1 cellular context compared by ENCODE assay signal in the genomic region with DNA sequence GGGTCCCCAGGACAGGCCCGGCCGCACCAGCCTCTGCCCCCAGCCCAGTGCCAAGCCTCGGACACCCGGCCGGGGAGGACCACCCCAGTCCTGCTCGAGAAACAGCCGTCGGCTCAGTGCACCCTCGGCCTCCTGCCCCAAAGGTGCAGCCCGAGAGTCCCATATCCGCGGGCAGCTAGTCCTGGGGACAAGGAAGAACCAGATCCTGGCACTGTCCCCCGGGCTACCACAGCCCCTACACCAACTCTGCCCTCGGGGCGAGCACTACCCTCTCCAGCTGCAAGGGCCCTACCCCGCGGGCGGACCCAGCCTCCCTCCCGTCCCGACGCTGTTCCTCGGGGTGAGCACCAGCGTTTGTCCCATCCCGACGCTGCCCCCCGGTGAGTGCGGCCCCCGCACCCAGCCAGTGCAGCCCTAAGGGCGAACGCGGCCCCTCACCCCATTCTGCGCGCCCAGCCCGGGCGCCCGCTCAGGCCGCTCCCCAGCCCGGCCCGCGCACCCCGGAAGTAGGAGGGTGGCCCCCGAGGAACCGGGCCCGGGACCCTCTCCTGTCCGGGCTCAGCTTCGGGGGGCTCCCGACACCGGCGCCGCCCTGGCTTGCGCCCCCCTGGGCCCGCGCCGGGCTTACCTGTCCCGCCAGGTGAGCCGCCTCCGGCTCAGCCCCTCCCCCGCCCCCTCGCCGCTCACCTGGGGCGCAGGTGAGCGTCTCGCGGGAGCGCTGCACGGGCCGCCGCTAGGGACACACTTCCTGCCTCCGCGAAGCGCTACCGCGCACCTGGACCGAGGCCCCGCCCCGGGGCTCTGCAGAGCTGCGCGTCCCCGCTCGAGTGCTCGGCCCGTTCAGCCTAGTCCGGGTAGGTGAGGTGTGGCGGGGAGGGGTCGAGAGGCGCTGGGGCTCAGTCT.
TF ChIP-seq lines count a peak whose summit lies in the region.

A gene with protein sequence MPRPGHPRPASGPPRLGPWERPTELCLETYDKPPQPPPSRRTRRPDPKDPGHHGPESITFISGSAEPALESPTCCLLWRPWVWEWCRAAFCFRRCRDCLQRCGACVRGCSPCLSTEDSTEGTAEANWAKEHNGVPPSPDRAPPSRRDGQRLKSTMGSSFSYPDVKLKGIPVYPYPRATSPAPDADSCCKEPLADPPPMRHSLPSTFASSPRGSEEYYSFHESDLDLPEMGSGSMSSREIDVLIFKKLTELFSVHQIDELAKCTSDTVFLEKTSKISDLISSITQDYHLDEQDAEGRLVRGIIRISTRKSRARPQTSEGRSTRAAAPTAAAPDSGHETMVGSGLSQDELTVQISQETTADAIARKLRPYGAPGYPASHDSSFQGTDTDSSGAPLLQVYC (minus strand): TSS at position 747 of the 903 bp plus-strand sequence. CDS start 8,088 bp downstream, outside the sequence.

TF ChIP-seq in H1, 55 proteins besides CTCF, POLR2A, EP300 and RAD21 (continued from another document):
- TF ChIP-seq SAP30 (IDR thresholded peaks at IDR 0.05; ENCODE audit: insufficient read depth, insufficient replicate concordance, low read length) (no peak), E2F6 (IDR thresholded peaks at IDR 0.05) (no peak), CHD2 (IDR thresholded peaks at IDR 0.05; ENCODE audit: low read length) (peak; percentile 96), BRCA1 (IDR thresholded peaks at IDR 0.05; ENCODE audit: low read depth, low read length) (peak; percentile 81), SIN3A (conservative IDR thresholded peaks at IDR 0.05 in 1 of 2, IDR thresholded peaks at IDR 0.05 in 1 of 2; ENCODE audit: low read depth in 1 of 2, low read length in 2 of 2) (peak in 1 of 2 experiments; percentile 93; a peak in 3 of 4 replicates), NANOG (IDR thresholded peaks at IDR 0.05; ENCODE audit: insufficient read depth, low read depth, low read length, poor library complexity, severe bottlenecking) (no peak), ASH2L (IDR thresholded peaks at IDR 0.05; ENCODE audit: low read length) (peak; percentile 73), KDM1A (IDR thresholded peaks at IDR 0.05; ENCODE audit: borderline replicate concordance, low read length) (peak; percentile 69), EGR1 (IDR thresholded peaks at IDR 0.05; ENCODE audit: borderline replicate concordance, low read depth, low read length) (no peak; the same call in 1 of the 2 replicates), KDM5A (IDR thresholded peaks at IDR 0.05; ENCODE audit: low read length) (0 out of 2 replicates have a peak, but pooled peaks have one; percentile 16), TAF7 (optimal IDR thresholded peaks at IDR 0.05; ENCODE audit: borderline replicate concordance, low read depth, low read length) (peak; percentile 14), SUZ12 (IDR thresholded peaks at IDR 0.05; ENCODE audit: low read length) (no peak), POU5F1 (IDR thresholded peaks at IDR 0.05; ENCODE audit: low read depth, low read length) (no peak), KDM4A (IDR thresholded peaks at IDR 0.05; ENCODE audit: low read depth, low read length, severe bottlenecking) (peak; percentile 79), TBP (IDR thresholded peaks at IDR 0.05; ENCODE audit: low read depth, low read length) (peak; percentile 64; the same call in 1 of the 2 replicates), SIX5 (IDR thresholded peaks at IDR 0.05; ENCODE audit: low read depth, low read length) (no peak), HDAC6 (IDR thresholded peaks at IDR 0.05; ENCODE audit: low read depth, low read length) (no peak), CBX8 (IDR thresholded peaks at IDR 0.05; ENCODE audit: borderline replicate concordance, low read depth, low read length) (no peak), BCL11A (IDR thresholded peaks at IDR 0.05; ENCODE audit: low read depth in 2 of 2, low read length in 2 of 2) (no peak), SP4 (IDR thresholded peaks at IDR 0.05; ENCODE audit: low read length) (peak; percentile 84; the same call in 1 of the 2 replicates), CEBPB (IDR thresholded peaks at IDR 0.05; ENCODE audit: low read depth, low read length) (peak; percentile 62; the same call in 1 of the 2 replicates), HDAC2 (IDR thresholded peaks at IDR 0.05; ENCODE audit: borderline replicate concordance in 1 of 2, low read depth in 2 of 2, low read length in 2 of 2) (peak; percentile 41 to 68; a peak in 1 of 4 replicates), SP1 (IDR thresholded peaks at IDR 0.05; ENCODE audit: low read depth, low read length) (peak; percentile 46; the same call in 1 of the 2 replicates), JUN (IDR thresholded peaks at IDR 0.05; ENCODE audit: low read depth, low read length) (0 out of 2 replicates have a peak, but pooled peaks have one; percentile 1), CBX5 (IDR thresholded peaks at IDR 0.05; ENCODE audit: low read depth, low read length) (no peak), RFX5 (IDR thresholded peaks at IDR 0.05; ENCODE audit: borderline replicate concordance, low read depth, low read length) (peak; percentile 14; the same call in 1 of the 2 replicates), TEAD4 (IDR thresholded peaks at IDR 0.05; ENCODE audit: low read depth, low read length) (0 out of 2 replicates have a peak, but pooled peaks have one; percentile 3), CREB1 (IDR thresholded peaks at IDR 0.05) (peak; percentile 49), TCF12 (IDR thresholded peaks at IDR 0.05; ENCODE audit: low read depth, low read length) (peak; percentile 98), BACH1 (IDR thresholded peaks at IDR 0.05; ENCODE audit: low read length) (0 out of 2 replicates have a peak, but pooled peaks have one; percentile 15), YY1 (IDR thresholded peaks at IDR 0.05; ENCODE audit: low read depth, low read length) (peak; percentile 36; the same call in 1 of the 2 replicates), MAX (IDR thresholded peaks at IDR 0.05) (no peak)
- TF ChIP-seq, protein P1, sequence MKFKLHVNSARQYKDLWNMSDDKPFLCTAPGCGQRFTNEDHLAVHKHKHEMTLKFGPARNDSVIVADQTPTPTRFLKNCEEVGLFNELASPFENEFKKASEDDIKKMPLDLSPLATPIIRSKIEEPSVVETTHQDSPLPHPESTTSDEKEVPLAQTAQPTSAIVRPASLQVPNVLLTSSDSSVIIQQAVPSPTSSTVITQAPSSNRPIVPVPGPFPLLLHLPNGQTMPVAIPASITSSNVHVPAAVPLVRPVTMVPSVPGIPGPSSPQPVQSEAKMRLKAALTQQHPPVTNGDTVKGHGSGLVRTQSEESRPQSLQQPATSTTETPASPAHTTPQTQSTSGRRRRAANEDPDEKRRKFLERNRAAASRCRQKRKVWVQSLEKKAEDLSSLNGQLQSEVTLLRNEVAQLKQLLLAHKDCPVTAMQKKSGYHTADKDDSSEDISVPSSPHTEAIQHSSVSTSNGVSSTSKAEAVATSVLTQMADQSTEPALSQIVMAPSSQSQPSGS (IDR thresholded peaks at IDR 0.05; ENCODE audit: low read length) = no peak
- TF ChIP-seq, protein P2, sequence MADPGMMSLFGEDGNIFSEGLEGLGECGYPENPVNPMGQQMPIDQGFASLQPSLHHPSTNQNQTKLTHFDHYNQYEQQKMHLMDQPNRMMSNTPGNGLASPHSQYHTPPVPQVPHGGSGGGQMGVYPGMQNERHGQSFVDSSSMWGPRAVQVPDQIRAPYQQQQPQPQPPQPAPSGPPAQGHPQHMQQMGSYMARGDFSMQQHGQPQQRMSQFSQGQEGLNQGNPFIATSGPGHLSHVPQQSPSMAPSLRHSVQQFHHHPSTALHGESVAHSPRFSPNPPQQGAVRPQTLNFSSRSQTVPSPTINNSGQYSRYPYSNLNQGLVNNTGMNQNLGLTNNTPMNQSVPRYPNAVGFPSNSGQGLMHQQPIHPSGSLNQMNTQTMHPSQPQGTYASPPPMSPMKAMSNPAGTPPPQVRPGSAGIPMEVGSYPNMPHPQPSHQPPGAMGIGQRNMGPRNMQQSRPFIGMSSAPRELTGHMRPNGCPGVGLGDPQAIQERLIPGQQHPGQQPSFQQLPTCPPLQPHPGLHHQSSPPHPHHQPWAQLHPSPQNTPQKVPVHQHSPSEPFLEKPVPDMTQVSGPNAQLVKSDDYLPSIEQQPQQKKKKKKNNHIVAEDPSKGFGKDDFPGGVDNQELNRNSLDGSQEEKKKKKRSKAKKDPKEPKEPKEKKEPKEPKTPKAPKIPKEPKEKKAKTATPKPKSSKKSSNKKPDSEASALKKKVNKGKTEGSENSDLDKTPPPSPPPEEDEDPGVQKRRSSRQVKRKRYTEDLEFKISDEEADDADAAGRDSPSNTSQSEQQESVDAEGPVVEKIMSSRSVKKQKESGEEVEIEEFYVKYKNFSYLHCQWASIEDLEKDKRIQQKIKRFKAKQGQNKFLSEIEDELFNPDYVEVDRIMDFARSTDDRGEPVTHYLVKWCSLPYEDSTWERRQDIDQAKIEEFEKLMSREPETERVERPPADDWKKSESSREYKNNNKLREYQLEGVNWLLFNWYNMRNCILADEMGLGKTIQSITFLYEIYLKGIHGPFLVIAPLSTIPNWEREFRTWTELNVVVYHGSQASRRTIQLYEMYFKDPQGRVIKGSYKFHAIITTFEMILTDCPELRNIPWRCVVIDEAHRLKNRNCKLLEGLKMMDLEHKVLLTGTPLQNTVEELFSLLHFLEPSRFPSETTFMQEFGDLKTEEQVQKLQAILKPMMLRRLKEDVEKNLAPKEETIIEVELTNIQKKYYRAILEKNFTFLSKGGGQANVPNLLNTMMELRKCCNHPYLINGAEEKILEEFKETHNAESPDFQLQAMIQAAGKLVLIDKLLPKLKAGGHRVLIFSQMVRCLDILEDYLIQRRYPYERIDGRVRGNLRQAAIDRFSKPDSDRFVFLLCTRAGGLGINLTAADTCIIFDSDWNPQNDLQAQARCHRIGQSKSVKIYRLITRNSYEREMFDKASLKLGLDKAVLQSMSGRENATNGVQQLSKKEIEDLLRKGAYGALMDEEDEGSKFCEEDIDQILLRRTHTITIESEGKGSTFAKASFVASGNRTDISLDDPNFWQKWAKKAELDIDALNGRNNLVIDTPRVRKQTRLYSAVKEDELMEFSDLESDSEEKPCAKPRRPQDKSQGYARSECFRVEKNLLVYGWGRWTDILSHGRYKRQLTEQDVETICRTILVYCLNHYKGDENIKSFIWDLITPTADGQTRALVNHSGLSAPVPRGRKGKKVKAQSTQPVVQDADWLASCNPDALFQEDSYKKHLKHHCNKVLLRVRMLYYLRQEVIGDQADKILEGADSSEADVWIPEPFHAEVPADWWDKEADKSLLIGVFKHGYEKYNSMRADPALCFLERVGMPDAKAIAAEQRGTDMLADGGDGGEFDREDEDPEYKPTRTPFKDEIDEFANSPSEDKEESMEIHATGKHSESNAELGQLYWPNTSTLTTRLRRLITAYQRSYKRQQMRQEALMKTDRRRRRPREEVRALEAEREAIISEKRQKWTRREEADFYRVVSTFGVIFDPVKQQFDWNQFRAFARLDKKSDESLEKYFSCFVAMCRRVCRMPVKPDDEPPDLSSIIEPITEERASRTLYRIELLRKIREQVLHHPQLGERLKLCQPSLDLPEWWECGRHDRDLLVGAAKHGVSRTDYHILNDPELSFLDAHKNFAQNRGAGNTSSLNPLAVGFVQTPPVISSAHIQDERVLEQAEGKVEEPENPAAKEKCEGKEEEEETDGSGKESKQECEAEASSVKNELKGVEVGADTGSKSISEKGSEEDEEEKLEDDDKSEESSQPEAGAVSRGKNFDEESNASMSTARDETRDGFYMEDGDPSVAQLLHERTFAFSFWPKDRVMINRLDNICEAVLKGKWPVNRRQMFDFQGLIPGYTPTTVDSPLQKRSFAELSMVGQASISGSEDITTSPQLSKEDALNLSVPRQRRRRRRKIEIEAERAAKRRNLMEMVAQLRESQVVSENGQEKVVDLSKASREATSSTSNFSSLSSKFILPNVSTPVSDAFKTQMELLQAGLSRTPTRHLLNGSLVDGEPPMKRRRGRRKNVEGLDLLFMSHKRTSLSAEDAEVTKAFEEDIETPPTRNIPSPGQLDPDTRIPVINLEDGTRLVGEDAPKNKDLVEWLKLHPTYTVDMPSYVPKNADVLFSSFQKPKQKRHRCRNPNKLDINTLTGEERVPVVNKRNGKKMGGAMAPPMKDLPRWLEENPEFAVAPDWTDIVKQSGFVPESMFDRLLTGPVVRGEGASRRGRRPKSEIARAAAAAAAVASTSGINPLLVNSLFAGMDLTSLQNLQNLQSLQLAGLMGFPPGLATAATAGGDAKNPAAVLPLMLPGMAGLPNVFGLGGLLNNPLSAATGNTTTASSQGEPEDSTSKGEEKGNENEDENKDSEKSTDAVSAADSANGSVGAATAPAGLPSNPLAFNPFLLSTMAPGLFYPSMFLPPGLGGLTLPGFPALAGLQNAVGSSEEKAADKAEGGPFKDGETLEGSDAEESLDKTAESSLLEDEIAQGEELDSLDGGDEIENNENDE (IDR thresholded peaks at IDR 0.05; ENCODE audit: insufficient replicate concordance, low read length) = no peak
